ENCODE assay signal across 8 cellular contexts in genomic region chr7:1742555-1743303, GRCh38.
DNase-seq lines count a peak whose midpoint lies in the region; ATAC-seq and TF ChIP-seq lines count a peak whose summit lies in the region.

No MANE protein-coding gene starts in this region.

- peaks cover 16% of the 10 kb centered on the region for H3K27me3 Mint-ChIP-seq in chondrocyte (ENCODE audit: low read depth)

- H3K27ac ChIP-seq in SK-N-MC, result no peak overlapping the region

- H3K9me3 Mint-ChIP-seq in chondrocyte (ENCODE audit: low read depth), result no peaks in the 10 kb centered on the region

- no peaks in the 10 kb centered on the region for H3K9me3 ChIP-seq in SK-N-MC (ENCODE audit: low read depth, low read length)

- H3K4me3 Mint-ChIP-seq in chondrocyte (ENCODE audit: unreplicated experiment), result no peak overlapping the region

- H3K27ac Mint-ChIP-seq in chondrocyte (ENCODE audit: unreplicated experiment), result no peak overlapping the region

- H3K4me3 ChIP-seq in SK-N-MC, result peak overlapping the region; percentile 63

- DNase-seq in AG08395 (ENCODE audit: low spot score) (peak; percentile 38), GM19240 (ENCODE audit: insufficient read length, low spot score) (peak; percentile 50), SK-N-MC (ENCODE audit: low read depth, low spot score) (peak; percentile 10), chondrocyte (ENCODE audit: low spot score) (no peak)
- peak; percentile 39 for DNase-seq in stimulated activated CD8-positive, alpha-beta memory T cell treated with anti-CD3 and anti-CD28 coated beads, Interleukin-4, amount 100 ng/mL, for 48 hours

- no peaks in the 10 kb centered on the region for H3K4me1 Mint-ChIP-seq in chondrocyte (ENCODE audit: low read depth)

- TF ChIP-seq CTCF in chondrocyte (IDR thresholded peaks at IDR 0.05), result no peak

- ATAC-seq in esophagus mucosa (peak; percentile 11), GM18907 (IDR thresholded peaks at IDR 0.05; ENCODE audit: unreplicated experiment) (no peak), GM19397 (IDR thresholded peaks at IDR 0.05; ENCODE audit: unreplicated experiment) (no peak)

- no peaks in the 10 kb centered on the region for H3K36me3 ChIP-seq in SK-N-MC (ENCODE audit: insufficient read depth, low read length)

- H3K9ac ChIP-seq in SK-N-MC (ENCODE audit: insufficient read length), result no peak overlapping the region

- no peaks in the 10 kb centered on the region for H3K36me3 Mint-ChIP-seq in chondrocyte (ENCODE audit: low read depth)
